ENCODE assay signal across 9 cellular contexts in genomic region chr6:78427386-78427785, GRCh38.
"Had no signal": no experiment of that assay in that cellular context is flagged by ENCODE, and none has a peak within 500 bp of the region (broad histone marks: within the 10 kb centered on the region; RNA-seq: fewer than 3 reads in every experiment).

No MANE protein-coding gene starts in this region.

- FAIRE-seq: H1, H54, HepG2 had no signal

- H2AFZ ChIP-seq: GM23338 had no signal

- H3K27ac ChIP-seq: HL-60 had no signal

- DNase-seq: H9, HCEC 1CT, KBM-7 had no signal

- H3K36me3 Mint-ChIP-seq: IgD-negative memory B cell had no signal

- H3K4me3 ChIP-seq: GM23338 had no signal

- H3K4me2 ChIP-seq: GM23338 had no signal

- ATAC-seq: GM23338, HepG2 had no signal

- H3K27me3 Mint-ChIP-seq: IgD-negative memory B cell had no signal

- H3K4me3 Mint-ChIP-seq: GM23338, H9, IgD-negative memory B cell had no signal

- H3K27ac Mint-ChIP-seq: GM23338, H9, IgD-negative memory B cell had no signal
